In the genomic region with DNA sequence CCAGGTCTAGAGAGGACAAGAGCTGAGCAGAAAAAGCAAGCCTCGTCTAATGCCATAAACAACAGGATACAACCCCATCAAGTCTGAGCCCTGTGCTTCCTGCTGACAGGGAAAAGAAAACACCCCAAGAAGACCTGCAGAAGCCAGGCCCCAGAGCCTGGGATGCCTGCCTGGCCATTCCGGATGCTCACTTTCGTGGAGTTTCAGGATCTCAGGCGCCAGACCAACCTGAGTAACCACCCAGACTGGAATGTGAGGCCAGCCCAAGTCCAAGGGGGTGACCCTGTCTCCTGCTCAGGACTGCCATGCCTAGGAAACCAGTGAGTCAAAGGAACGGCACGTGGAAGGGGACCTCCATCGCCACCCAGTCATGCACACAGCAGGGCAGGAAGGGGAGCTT, we compare ENCODE assay signal across 15 cellular contexts.
A peak's percentile ranks its signal among the peaks of the same experiment; 100 is the strongest.
DNase-seq lines count a peak whose midpoint lies in the region; ATAC-seq, FAIRE-seq and TF ChIP-seq lines count a peak whose summit lies in the region.
"Had no signal": no experiment of that assay in that cellular context is flagged by ENCODE, and none has a peak within 500 bp of the region (broad histone marks: within the 10 kb centered on the region; RNA-seq: fewer than 3 reads in every experiment).

No MANE protein-coding gene starts in this region.

- no peak overlapping the region for H3K9ac ChIP-seq in HepG2 (ENCODE audit: insufficient read depth, low read depth, low read length)
- H3K9ac ChIP-seq in astrocyte (ENCODE audit: low read length): no peak overlapping the region

- H3K27ac Mint-ChIP-seq in astrocyte (ENCODE audit: unreplicated experiment): no peak overlapping the region

- CTCF ChIA-PET in HepG2 (lab: Yijun Ruan, JAX; ENCODE audit: low intra/inter-chr PET ratio, low total read pairs): no interaction called here

- FAIRE-seq in HepG2 (lab: Jason Lieb, UNC) (no peak), astrocyte (lab: Jason Lieb, UNC) (no peak)

- intact Hi-C loops in right lobe of liver (cut with DNase I) (no loop called here), HepG2 (cut with micrococcal nuclease; ENCODE audit: unreplicated experiment) (no loop called here), lower lobe of right lung (cut with DNase I) (no loop called here), prostate gland (cut with DNase I) (no loop called here)

- H4K20me1 ChIP-seq in HepG2 (ENCODE audit: insufficient read depth, low read length) (no peaks in the 10 kb centered on the region), astrocyte (ENCODE audit: insufficient read depth, low read length) (no peaks in the 10 kb centered on the region)

- DNase-seq in right lobe of liver (no peak), HepG2 (ENCODE audit: low spot score) (no peak), astrocyte (ENCODE audit: low read depth) (peak; percentile 20), kidney tubule cell (ENCODE audit: low spot score) (peak; percentile 19), lower lobe of right lung (no peak), prostate gland (ENCODE audit: low spot score) (no peak), cortex of kidney (lab: John Stamatoyannopoulos, UW) (no peak)
- DNase-seq: DND-41, MV-4-11, NCI-H1417, NCI-H187 treated with DMSO at 0.1 percent for 48 hours, NCI-H526 treated with DMSO at 0.1 percent for 48 hours, RPMI8226 had no signal

- no peaks in the 10 kb centered on the region for H3K4me1 ChIP-seq in right lobe of liver
- no peaks in the 10 kb centered on the region for H3K4me1 ChIP-seq in HepG2 (ENCODE audit: insufficient read depth, low read length)
- H3K4me1 ChIP-seq in astrocyte (ENCODE audit: insufficient read depth, low read length): peaks cover 3% of the 10 kb centered on the region
- no peaks in the 10 kb centered on the region for H3K4me1 ChIP-seq in lower lobe of right lung
- H3K4me1 ChIP-seq in prostate gland (replicated peaks): no peaks in the 10 kb centered on the region

- POLR2A ChIA-PET in HepG2 (lab: Yijun Ruan, JAX): no interaction called here

- H3K36me3 Mint-ChIP-seq in astrocyte (ENCODE audit: low read depth, unreplicated experiment): no peaks in the 10 kb centered on the region

- ATAC-seq in right lobe of liver (peak in 3 of 4 donors; percentile 8 to 45 (median 15)), HepG2 (no peak), lower lobe of right lung (no peak)

- H3K9me3 ChIP-seq in right lobe of liver (no peaks in the 10 kb centered on the region), HepG2 (ENCODE audit: low read length) (no peaks in the 10 kb centered on the region), astrocyte (ENCODE audit: insufficient read depth, low read depth, low read length) (no peaks in the 10 kb centered on the region), lower lobe of right lung (no peaks in the 10 kb centered on the region), prostate gland (no peaks in the 10 kb centered on the region)

- no peaks in the 10 kb centered on the region for H3K4me1 Mint-ChIP-seq in astrocyte (ENCODE audit: low read depth, unreplicated experiment)

- H3K79me2 ChIP-seq in HepG2 (ENCODE audit: insufficient read depth, low read length) (no peaks in the 10 kb centered on the region), astrocyte (ENCODE audit: insufficient read depth, low read length) (no peaks in the 10 kb centered on the region)

- H3K36me3 ChIP-seq in right lobe of liver (no peaks in the 10 kb centered on the region), HepG2 (replicated peaks in 1 of 2; ENCODE audit: control insufficient read depth in 1 of 2, insufficient read depth in 2 of 2, low read length in 2 of 2) (no peaks in the 10 kb centered on the region), astrocyte (ENCODE audit: insufficient read depth, low read length) (no peaks in the 10 kb centered on the region), lower lobe of right lung (no peaks in the 10 kb centered on the region), prostate gland (no peaks in the 10 kb centered on the region)

- peaks cover 1% of the 10 kb centered on the region for H3K9me3 Mint-ChIP-seq in astrocyte (ENCODE audit: unreplicated experiment)

- TF ChIP-seq CTCF in right lobe of liver (IDR thresholded peaks at IDR 0.05) (no peak), HepG2 (CRISPR knock-in tag; IDR thresholded peaks at IDR 0.05) (no peak), astrocyte (IDR thresholded peaks at IDR 0.05; ENCODE audit: insufficient read depth, low read depth, low read length) (no peak), lower lobe of right lung (IDR thresholded peaks at IDR 0.05) (no peak), prostate gland (IDR thresholded peaks at IDR 0.05) (no peak)

- 27% methylated on average over 2 of the region's 7 CpGs for WGBS in right lobe of liver (ENCODE audit: insufficient coverage, low coverage, low lambda C conversion rate, missing lambda C conversion rate)
- WGBS in HepG2 (ENCODE audit: low lambda C conversion rate): 8% methylated on average over 4 of the region's 7 CpGs
- 86% methylated on average over 7 of the region's 7 CpGs for WGBS in prostate gland

- TF ChIP-seq RAD21 in HepG2 (CRISPR knock-in tag; IDR thresholded peaks at IDR 0.05): no peak

- H2AFZ ChIP-seq in HepG2 (ENCODE audit: low read length): no peak overlapping the region
- H2AFZ ChIP-seq in astrocyte (ENCODE audit: low read depth, low read length): no peak overlapping the region

- H3K4me2 ChIP-seq in HepG2 (ENCODE audit: low read depth, low read length): no peak overlapping the region
- H3K4me2 ChIP-seq in astrocyte (ENCODE audit: low read length): no peak overlapping the region

- H3K4me3 ChIP-seq in right lobe of liver: no peak overlapping the region
- H3K4me3 ChIP-seq in HepG2 (replicated peaks in 1 of 3; ENCODE audit: insufficient read depth in 1 of 3, low read depth in 2 of 3, low read length in 3 of 3): no peak overlapping the region
- no peak overlapping the region for H3K4me3 ChIP-seq in astrocyte (ENCODE audit: insufficient read depth, low read depth, low read length)
- no peak overlapping the region for H3K4me3 ChIP-seq in lower lobe of right lung
- no peak overlapping the region for H3K4me3 ChIP-seq in prostate gland

- H3K27me3 ChIP-seq in right lobe of liver (no peaks in the 10 kb centered on the region), HepG2 (ENCODE audit: control insufficient read depth in 1 of 2, insufficient read depth in 2 of 2, low read length in 2 of 2) (peaks cover 0 to 17% of the 10 kb centered on the region in 2 experiments; a peak in 3 of 5 replicates), astrocyte (ENCODE audit: insufficient read depth, low read length) (no peaks in the 10 kb centered on the region), lower lobe of right lung (ENCODE audit: low read depth) (no peaks in the 10 kb centered on the region), prostate gland (replicated peaks; ENCODE audit: insufficient read depth) (no peaks in the 10 kb centered on the region)

- H3K4me3 Mint-ChIP-seq in astrocyte (ENCODE audit: unreplicated experiment): no peak overlapping the region

- TF ChIP-seq POLR2A in right lobe of liver (IDR thresholded peaks at IDR 0.05): no peak
- TF ChIP-seq POLR2A in HepG2 (IDR thresholded peaks at IDR 0.05; ENCODE audit: insufficient read depth in 1 of 2, low read depth in 2 of 2, low read length in 2 of 2): no peak
- no peak for TF ChIP-seq POLR2A in prostate gland (IDR thresholded peaks at IDR 0.05)

- H3K27ac ChIP-seq in right lobe of liver: no peak overlapping the region
- H3K27ac ChIP-seq in HepG2 (ENCODE audit: extremely low read length, insufficient read depth, low read length): no peak overlapping the region
- no peak overlapping the region for H3K27ac ChIP-seq in astrocyte (ENCODE audit: low read depth, low read length)
- H3K27ac ChIP-seq in lower lobe of right lung: no peak overlapping the region
- H3K27ac ChIP-seq in prostate gland: no peak overlapping the region
- H3K27ac ChIP-seq: C4-2B, HL-60 had no signal

- BruUV-seq in HepG2 (replicated peaks; lab: Mats Ljungman, UMichigan): no TSS peak

- in situ Hi-C loops in HepG2 (cut with HindIII; ENCODE audit: extremely low pct_ligation_motif_present, low pct_unique_long_range_greater_than_20kb): no loop called here

- H3K27me3 Mint-ChIP-seq in astrocyte (ENCODE audit: low read depth, unreplicated experiment): peaks cover 72% of the 10 kb centered on the region

- TF ChIP-seq EP300 in HepG2 (IDR thresholded peaks at IDR 0.05; ENCODE audit: low read depth in 2 of 2, low read length in 2 of 2) (no peak), HepG2 (CRISPR knock-in tag; IDR thresholded peaks at IDR 0.05; ENCODE audit: borderline replicate concordance) (no peak)

TF ChIP-seq in HepG2, 621 proteins besides CTCF, POLR2A, EP300 and RAD21:
- TF ChIP-seq, protein P1, sequence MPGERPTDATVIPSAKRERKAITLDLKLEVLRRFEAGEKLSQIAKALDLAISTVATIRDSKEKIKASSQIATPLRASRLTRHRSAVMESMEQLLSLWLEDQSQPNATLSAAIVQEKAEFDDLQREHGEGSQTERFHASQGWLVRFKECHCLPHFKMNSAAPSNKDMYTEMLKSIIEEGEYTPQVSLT (CRISPR knock-in tag; IDR thresholded peaks at IDR 0.05; ENCODE audit: borderline replicate concordance, low read depth): no peak
- TF ChIP-seq NFE2L2 (IDR thresholded peaks at IDR 0.05; ENCODE audit: low read length): no peak
- no peak for TF ChIP-seq ZNF296 (CRISPR knock-in tag; conservative IDR thresholded peaks at IDR 0.05)
- no peak for TF ChIP-seq ZNF282 (IDR thresholded peaks at IDR 0.05; ENCODE audit: partially characterized antibody)
- TF ChIP-seq, protein P2, sequence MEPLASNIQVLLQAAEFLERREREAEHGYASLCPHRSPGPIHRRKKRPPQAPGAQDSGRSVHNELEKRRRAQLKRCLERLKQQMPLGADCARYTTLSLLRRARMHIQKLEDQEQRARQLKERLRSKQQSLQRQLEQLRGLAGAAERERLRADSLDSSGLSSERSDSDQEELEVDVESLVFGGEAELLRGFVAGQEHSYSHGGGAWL (CRISPR knock-in tag; IDR thresholded peaks at IDR 0.05): no peak
- TF ChIP-seq ZNF768 (CRISPR knock-in tag; IDR thresholded peaks at IDR 0.05): no peak
- no peak for TF ChIP-seq RFXAP (CRISPR knock-in tag; IDR thresholded peaks at IDR 0.05; ENCODE audit: borderline replicate concordance)
- TF ChIP-seq POLR2AphosphoS5 (IDR thresholded peaks at IDR 0.05; ENCODE audit: low read depth, low read length): no peak
- TF ChIP-seq, protein P3, sequence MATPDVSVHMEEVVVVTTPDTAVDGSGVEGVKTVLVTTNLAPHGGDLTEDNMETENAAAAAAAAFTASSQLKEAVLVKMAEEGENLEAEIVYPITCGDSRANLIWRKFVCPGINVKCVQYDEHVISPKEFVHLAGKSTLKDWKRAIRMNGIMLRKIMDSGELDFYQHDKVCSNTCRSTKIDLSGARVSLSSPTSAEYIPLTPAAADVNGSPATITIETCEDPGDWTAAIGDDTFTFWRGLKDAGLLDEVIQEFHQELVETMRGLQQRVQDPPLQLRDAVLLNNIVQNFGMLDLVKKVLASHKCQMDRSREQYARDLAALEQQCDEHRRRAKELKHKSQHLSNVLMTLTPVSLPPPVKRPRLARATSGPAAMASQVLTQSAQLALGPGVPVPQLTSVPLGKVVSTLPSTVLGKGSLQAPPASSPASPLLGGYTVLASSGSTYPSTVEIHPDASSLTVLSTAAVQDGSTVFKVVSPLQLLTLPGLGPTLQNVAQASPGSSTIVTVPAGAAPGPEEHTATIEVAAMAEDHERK (CRISPR knock-in tag; IDR thresholded peaks at IDR 0.05; ENCODE audit: low read depth): no peak
- TF ChIP-seq NCOA5 (CRISPR knock-in tag; IDR thresholded peaks at IDR 0.05): no peak
- TF ChIP-seq SPEN (CRISPR knock-in tag; IDR thresholded peaks at IDR 0.05; ENCODE audit: low read depth): no peak

Comparison
In these comparisons a context has a peak if more than half of its experiments do, and no peak if none do; other contexts are left out.
1. ATAC-seq: peak in right lobe of liver (3 of 4); none in HepG2 (single experiment) and lower lobe of right lung (0 of 2).
2. DNase-seq: peak in astrocyte (single experiment) and kidney tubule cell (single experiment); none in right lobe of liver (0 of 3), HepG2 (single experiment), lower lobe of right lung (single experiment), prostate gland (single experiment) and cortex of kidney (single experiment).